Comparison of ENCODE assay signal across 23 cellular contexts in the genomic region with DNA sequence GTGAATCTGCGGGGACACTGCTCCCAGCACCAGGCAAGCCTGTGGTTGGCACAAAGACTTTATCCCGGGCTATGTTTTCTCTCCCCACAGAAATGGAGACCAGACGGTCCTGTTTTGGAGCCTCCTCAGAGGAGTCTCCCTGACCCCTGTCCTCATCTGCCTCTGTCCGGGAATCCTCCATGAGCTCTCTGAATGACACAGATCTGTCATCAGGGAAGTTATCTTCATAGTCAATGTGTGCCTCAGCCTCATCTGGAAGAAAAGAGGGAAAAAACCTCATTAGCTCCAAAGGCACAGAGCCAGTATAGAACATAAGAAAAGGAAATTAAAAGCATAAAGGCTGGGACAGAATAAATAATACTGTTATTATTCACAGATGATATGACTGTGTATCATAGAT. TPM values are rescaled to one million over a fixed set of nuclear protein-coding genes. Genes with fewer than 3 reads are reported as not detected.
DNase-seq lines count a peak whose midpoint lies in the region; ATAC-seq, FAIRE-seq and TF ChIP-seq lines count a peak whose summit lies in the region.
"Had no signal": no experiment of that assay in that cellular context is flagged by ENCODE, and none has a peak within 500 bp of the region (broad histone marks: within the 10 kb centered on the region; RNA-seq: fewer than 3 reads in every experiment).

No MANE protein-coding gene starts in this region.

- no peaks in the 10 kb centered on the region for H3K4me1 Mint-ChIP-seq in endothelial cell (ENCODE audit: unreplicated experiment)
- H3K4me1 Mint-ChIP-seq: CD4-positive, alpha-beta memory T cell; CD4-positive, CD25-positive, alpha-beta regulatory T cell; CD8-positive, alpha-beta memory T cell had no signal

- FAIRE-seq in K562 (lab: Jason Lieb, UNC) = no peak
- FAIRE-seq: D721Med, G401.6, GM12891, GM19239 had no signal

- H3K9me1 ChIP-seq in K562 (ENCODE audit: control insufficient read depth, insufficient read depth, low read length) = no peaks in the 10 kb centered on the region

- H3K36me3 ChIP-seq in K562 (ENCODE audit: control insufficient read depth, insufficient read depth, low read length) (no peaks in the 10 kb centered on the region), tibial artery (peaks cover 9 to 24% (median 14%) of the 10 kb centered on the region in 3 donors), tibial nerve (no peaks in the 10 kb centered on the region)
- H3K36me3 ChIP-seq: BE2C, BLaER1 had no signal

- intact Hi-C loops in K562 (cut with micrococcal nuclease) = no loop called here
- intact Hi-C loops in tibial artery (cut with DNase I; ENCODE audit: low total_unique reads) = no loop called here

- no peak for TF ChIP-seq RAD21 in K562 (CRISPR knock-in tag; conservative IDR thresholded peaks at IDR 0.05 in 1 of 2, IDR thresholded peaks at IDR 0.05 in 1 of 2)

- no peak overlapping the region for H2AFZ ChIP-seq in K562 (ENCODE audit: low read depth, low read length)

- no peak for TF ChIP-seq POLR2A in K562 (conservative IDR thresholded peaks at IDR 0.05)
- TF ChIP-seq POLR2A in tibial nerve (IDR thresholded peaks at IDR 0.05) = no peak

- BruUV-seq in K562 (replicated peaks; lab: Mats Ljungman, UMichigan) = no TSS peak

- H3K4me3 ChIP-seq in K562 (no peak overlapping the region), tibial artery (no peak overlapping the region), tibial nerve (no peak overlapping the region)
- H3K4me3 ChIP-seq: BLaER1 had no signal

- H3K9ac ChIP-seq in K562 (ENCODE audit: insufficient read depth in 1 of 2, low read depth in 2 of 2, low read length in 2 of 2) = no peak overlapping the region
- H3K9ac ChIP-seq: BLaER1 had no signal

- POLR2A ChIA-PET in K562 (lab: Yijun Ruan, JAX) = interaction anchor here (0.6 to 1.8 kb wide), 4 partner anchors 13 to 285 kb away, joined by 3 to 9 read pairs (median 4); no protein-coding TSS in a partner anchor

- H3K36me3 Mint-ChIP-seq in endothelial cell (ENCODE audit: low read depth, unreplicated experiment) = no peaks in the 10 kb centered on the region
- H3K36me3 Mint-ChIP-seq: CD14-positive monocyte; CD4-positive, alpha-beta memory T cell; CD4-positive, CD25-positive, alpha-beta regulatory T cell; CD8-positive, alpha-beta memory T cell had no signal

- peak; percentile 6 for DNase-seq in AG20443 (ENCODE audit: low spot score)
- DNase-seq in K562 (ENCODE audit: extremely low read depth in 1 of 4, low spot score in 3 of 4) = no peak
- DNase-seq in endothelial cell (ENCODE audit: low spot score) = no peak
- DNase-seq in tibial artery = no peak
- no peak for DNase-seq in tibial nerve (ENCODE audit: low spot score in 2 of 2)
- no peak for DNase-seq in kidney glomerular epithelial cell (lab: John Stamatoyannopoulos, UW)
- no peak for DNase-seq in GM19240 (ENCODE audit: insufficient read length, low spot score)
- no peak for DNase-seq in SHP77 (lab: John Stamatoyannopoulos, UW)
- DNase-seq: 8988T; BE2C; C1 segment of cervical spinal cord; CD4-positive, alpha-beta memory T cell; CD4-positive, CD25-positive, alpha-beta regulatory T cell; CD8-positive, alpha-beta memory T cell; COR-L47; DMS79 treated with DMSO at 0.1 percent for 48 hours; GF-D8 had no signal

- in situ Hi-C loops in K562 (cut with MboI) = no loop called here

- H3K4me1 ChIP-seq in K562 (replicated peaks in 1 of 2; ENCODE audit: control insufficient read depth in 2 of 2, insufficient read depth in 2 of 2, low read length in 2 of 2) (no peaks in the 10 kb centered on the region; a peak in 1 of 5 replicates), tibial artery (peaks cover 0 to 90% (median 34%) of the 10 kb centered on the region in 4 donors), tibial nerve (no peaks in the 10 kb centered on the region)
- H3K4me1 ChIP-seq: BE2C, BLaER1 had no signal

- WGBS in K562 (ENCODE audit: insufficient coverage, low coverage, missing lambda C conversion rate) = 5% methylated on average over 4 of the region's 4 CpGs
- 86 to 87% methylated on average over 4 of the region's 4 CpGs for WGBS in tibial nerve, 2 donors

- CTCF ChIA-PET in K562 (lab: Yijun Ruan, JAX; ENCODE audit: low intra/inter-chr PET ratio) = no interaction called here

- TF ChIP-seq CTCF in K562 (IDR thresholded peaks at IDR 0.05 in 2 of 3, conservative IDR thresholded peaks at IDR 0.05 in 1 of 3; ENCODE audit: insufficient read depth in 2 of 3, low read depth in 1 of 3, low read length in 3 of 3) = no peak
- TF ChIP-seq CTCF in endothelial cell (IDR thresholded peaks at IDR 0.05; ENCODE audit: unreplicated experiment) = no peak
- TF ChIP-seq CTCF in tibial artery (IDR thresholded peaks at IDR 0.05) = no peak
- TF ChIP-seq CTCF in tibial nerve (IDR thresholded peaks at IDR 0.05) = no peak

- H4K20me1 ChIP-seq in K562 (replicated peaks; ENCODE audit: control insufficient read depth, insufficient read depth, low read length) = no peaks in the 10 kb centered on the region
- H4K20me1 ChIP-seq: BLaER1 had no signal

- H3K79me2 ChIP-seq in K562 (ENCODE audit: control insufficient read depth, insufficient read depth, low read length) = no peaks in the 10 kb centered on the region

- no peaks in the 10 kb centered on the region for H3K27me3 Mint-ChIP-seq in endothelial cell (ENCODE audit: unreplicated experiment)

- H3K4me3 Mint-ChIP-seq in endothelial cell (ENCODE audit: unreplicated experiment) = peak overlapping the region; percentile 57
- H3K4me3 Mint-ChIP-seq: CD14-positive monocyte; CD4-positive, alpha-beta memory T cell; CD4-positive, CD25-positive, alpha-beta regulatory T cell; CD8-positive, alpha-beta memory T cell had no signal

- H3K27me3 ChIP-seq in K562 (ENCODE audit: control insufficient read depth in 2 of 2, insufficient read depth in 2 of 2, low read length in 2 of 2) = peaks cover 33 to 34% of the 10 kb centered on the region in 2 experiments
- no peaks in the 10 kb centered on the region for H3K27me3 ChIP-seq in tibial artery
- H3K27me3 ChIP-seq in tibial nerve = no peaks in the 10 kb centered on the region
- H3K27me3 ChIP-seq: BE2C, BLaER1 had no signal

- no peak overlapping the region for H3K4me2 ChIP-seq in K562 (ENCODE audit: insufficient read depth, low read length)
- H3K4me2 ChIP-seq: BLaER1 had no signal

- H3K9me3 ChIP-seq in K562 (replicated peaks; ENCODE audit: control insufficient read depth, insufficient read depth, low read depth, low read length) (no peaks in the 10 kb centered on the region), tibial artery (no peaks in the 10 kb centered on the region), tibial nerve (no peaks in the 10 kb centered on the region)
- H3K9me3 ChIP-seq: BE2C, BLaER1 had no signal

- no peak overlapping the region for H3K27ac Mint-ChIP-seq in endothelial cell (ENCODE audit: unreplicated experiment)
- H3K27ac Mint-ChIP-seq: CD14-positive monocyte; CD4-positive, alpha-beta memory T cell; CD8-positive, alpha-beta memory T cell had no signal

- ATAC-seq in K562 = no peak

- TF ChIP-seq EP300 in K562 (IDR thresholded peaks at IDR 0.05; ENCODE audit: low read length) = no peak
- no peak for TF ChIP-seq EP300 in tibial nerve (IDR thresholded peaks at IDR 0.05)

- H3K27ac ChIP-seq in K562 (ENCODE audit: extremely low read depth, low read depth, low read length) (no peak overlapping the region), tibial artery (peak overlapping the region; percentile 71 to 72), tibial nerve (no peak overlapping the region)
- H3K27ac ChIP-seq: BLaER1 had no signal

- no peaks in the 10 kb centered on the region for H3K9me3 Mint-ChIP-seq in endothelial cell (ENCODE audit: unreplicated experiment)
- H3K9me3 Mint-ChIP-seq: CD8-positive, alpha-beta memory T cell had no signal

RNA-seq across cellular contexts. Expression of a gene that starts 40.0 kb away (rescaled TPM):
- 33.2 and 42.2 TPM in 2 replicates for total RNA-seq in K562 (2011; cell fraction: chromatin; rRNA removed; ENCODE audit: low replicate concordance)
- total RNA-seq in K562 (2011; cell fraction: nucleolus; rRNA removed) = 24.0 and 29.7 TPM in 2 replicates
- 70.5 and 79.8 TPM in 2 replicates for total RNA-seq in K562 (2011; cell fraction: nucleoplasm; rRNA removed)
- total RNA-seq in K562 (2014; rRNA removed) (32.2 and 44.3 TPM in 2 replicates), K562 (2014; rRNA removed; fragmentation: Illumina TruSeq; extraction: Trizol) (45.9 and 48.2 TPM in 2 replicates), K562 (2015; rRNA removed; fragmentation: Illumina TruSeq; extraction: Trizol) (53.0 and 53.7 TPM in 2 replicates), K562 (2021) (78.4 and 79.0 TPM in 2 replicates), endothelial cell (ENCODE audit: unreplicated experiment) (341 TPM), tibial nerve (100 to 1,000 TPM; 180 to 394 (median 315) TPM)
- polyA plus RNA-seq in K562 (2011; rRNA removed) (102 and 121 TPM in 2 replicates), K562 (2014; fragmentation: Illumina TruSeq; extraction: Trizol) (84.8 and 96.3 TPM in 2 replicates), K562 (2014; fragmentation: Nextera tagmentation; extraction: Ambion mirVana) (10 to 100 TPM in 1 of 2 experiments, 1 to 10 TPM in 1; 10.0 to 10.1 TPM), K562 (2014; rRNA removed) (56.0 and 57.9 TPM in 2 replicates)
- 92.4 and 105 TPM in 2 replicates for polyA plus RNA-seq in K562 (2011; cell fraction: cytosol; rRNA removed)
- 18.5 and 26.1 TPM in 2 replicates for polyA plus RNA-seq in K562 (2011; cell fraction: nucleus; rRNA removed)
- 77.1 and 115 TPM in 2 replicates for polyA plus RNA-seq in K562 (2012)
- polyA minus RNA-seq in K562 (2011; rRNA and poly(A)+ RNA removed) = 72.7 and 87.4 TPM in 2 replicates
- 47.1 and 51.0 TPM in 2 replicates for polyA minus RNA-seq in K562 (2011; cell fraction: cytosol; rRNA and poly(A)+ RNA removed)
- polyA minus RNA-seq in K562 (2011; cell fraction: nucleus; rRNA and poly(A)+ RNA removed) = 6.2 and 6.4 TPM in 2 replicates

RNA-seq across cellular contexts. Expression of a gene that starts 56.8 kb away (rescaled TPM):
- total RNA-seq in K562 (2011; cell fraction: chromatin; rRNA removed; ENCODE audit: low replicate concordance) = 79.2 and 97.0 TPM in 2 replicates
- 133 and 137 TPM in 2 replicates for total RNA-seq in K562 (2011; cell fraction: nucleolus; rRNA removed)
- total RNA-seq in K562 (2011; cell fraction: nucleoplasm; rRNA removed) = 92.6 and 108 TPM in 2 replicates
- total RNA-seq in K562 (2014; rRNA removed) (32.2 and 37.6 TPM in 2 replicates), K562 (2014; rRNA removed; fragmentation: Illumina TruSeq; extraction: Trizol) (36.3 and 44.2 TPM in 2 replicates), K562 (2015; rRNA removed; fragmentation: Illumina TruSeq; extraction: Trizol) (49.1 and 49.2 TPM in 2 replicates), K562 (2021) (59.8 and 62.5 TPM in 2 replicates), endothelial cell (ENCODE audit: unreplicated experiment) (84.6 TPM), tibial nerve (10 to 100 TPM; 26.0 to 79.2 (median 56.5) TPM)
- polyA plus RNA-seq in K562 (2011; rRNA removed) (46.3 and 69.6 TPM in 2 replicates), K562 (2014; fragmentation: Illumina TruSeq; extraction: Trizol) (54.3 and 62.1 TPM in 2 replicates), K562 (2014; fragmentation: Nextera tagmentation; extraction: Ambion mirVana) (10 to 100 TPM; 77.6 to 85.9 TPM), K562 (2014; rRNA removed) (33.5 and 33.7 TPM in 2 replicates)
- 57.6 and 65.0 TPM in 2 replicates for polyA plus RNA-seq in K562 (2011; cell fraction: cytosol; rRNA removed)
- polyA plus RNA-seq in K562 (2011; cell fraction: nucleus; rRNA removed) = 48.7 and 58.2 TPM in 2 replicates
- polyA plus RNA-seq in K562 (2012) = 56.7 and 94.0 TPM in 2 replicates
- 54.1 and 65.3 TPM in 2 replicates for polyA minus RNA-seq in K562 (2011; rRNA and poly(A)+ RNA removed)
- polyA minus RNA-seq in K562 (2011; cell fraction: cytosol; rRNA and poly(A)+ RNA removed) = 44.3 and 55.8 TPM in 2 replicates
- 30.4 and 50.2 TPM in 2 replicates for polyA minus RNA-seq in K562 (2011; cell fraction: nucleus; rRNA and poly(A)+ RNA removed)

RNA-seq across cellular contexts. Expression of a gene that starts 56.8 kb away (rescaled TPM):
- total RNA-seq in K562 (2011; cell fraction: chromatin; rRNA removed; ENCODE audit: low replicate concordance) = 40.9 and 48.8 TPM in 2 replicates
- total RNA-seq in K562 (2011; cell fraction: nucleolus; rRNA removed) = 39.2 and 40.9 TPM in 2 replicates
- 41.9 and 44.7 TPM in 2 replicates for total RNA-seq in K562 (2011; cell fraction: nucleoplasm; rRNA removed)
- total RNA-seq in K562 (2014; rRNA removed) = 3.1 and 4.7 TPM in 2 replicates
- total RNA-seq in K562 (2014; rRNA removed; fragmentation: Illumina TruSeq; extraction: Trizol) = 4.5 and 5.2 TPM in 2 replicates
- total RNA-seq in K562 (2015; rRNA removed; fragmentation: Illumina TruSeq; extraction: Trizol) = 5.8 and 5.9 TPM in 2 replicates
- 8.0 and 8.4 TPM in 2 replicates for total RNA-seq in K562 (2021)
- polyA plus RNA-seq in K562 (2011; rRNA removed) = 3.2 and 4.6 TPM in 2 replicates
- 4.0 and 5.7 TPM in 2 replicates for polyA plus RNA-seq in K562 (2011; cell fraction: cytosol; rRNA removed)
- polyA plus RNA-seq in K562 (2011; cell fraction: nucleus; rRNA removed) = 8.2 and 8.6 TPM in 2 replicates
- 1.1 and 1.7 TPM in 2 replicates for polyA plus RNA-seq in K562 (2012)
- polyA plus RNA-seq in K562 (2014; fragmentation: Illumina TruSeq; extraction: Trizol) = 2.0 and 2.1 TPM in 2 replicates
- under 1 TPM; 0.08 to 0.32 TPM for polyA plus RNA-seq in K562 (2014; fragmentation: Nextera tagmentation; extraction: Ambion mirVana)
- polyA plus RNA-seq in K562 (2014; rRNA removed) = 3.0 TPM in 2 replicates
- polyA minus RNA-seq in K562 (2011; rRNA and poly(A)+ RNA removed) = 15.4 and 17.8 TPM in 2 replicates
- polyA minus RNA-seq in K562 (2011; cell fraction: cytosol; rRNA and poly(A)+ RNA removed) = 6.3 and 7.1 TPM in 2 replicates
- polyA minus RNA-seq in K562 (2011; cell fraction: nucleus; rRNA and poly(A)+ RNA removed) = 16.0 and 22.5 TPM in 2 replicates
- total RNA-seq in endothelial cell (ENCODE audit: unreplicated experiment) = 9.8 TPM
- 1 to 10 TPM; 6.3 to 6.9 (median 6.6) TPM for total RNA-seq in tibial nerve

Comparison
In these comparisons a context has a peak if more than half of its experiments do, and no peak if none do; other contexts are left out.
1. H3K27ac ChIP-seq: peak in tibial artery (2 of 2); none in K562 (single experiment) and tibial nerve (0 of 4).